1 cellular context compared by ENCODE assay signal in the genomic region with DNA sequence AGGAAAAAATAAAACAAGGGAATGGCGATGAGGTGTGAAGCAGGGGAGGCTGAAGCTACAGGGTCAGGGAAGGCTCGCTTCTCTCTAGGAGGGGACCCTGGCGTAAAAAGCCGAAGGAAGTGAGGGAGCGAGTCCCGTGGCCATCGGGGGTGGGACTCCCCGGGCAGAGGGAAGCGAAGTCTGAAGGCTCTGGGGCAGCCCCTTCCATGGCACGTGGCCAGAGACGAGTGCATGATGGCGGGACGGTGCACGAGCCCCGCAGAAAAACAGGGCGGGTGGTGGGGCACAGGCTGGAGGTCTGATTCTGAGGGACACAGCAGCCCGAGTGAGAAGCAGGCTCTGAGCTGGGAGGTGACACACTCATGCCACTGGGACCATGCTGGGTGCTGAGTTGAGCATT.
TF ChIP-seq lines count a peak whose summit lies in the region.

No MANE protein-coding gene starts in this region.

TF ChIP-seq in WTC11, 78 proteins besides CTCF, POLR2A, EP300 and RAD21:
- TF ChIP-seq E2F5 (CRISPR knock-in tag; IDR thresholded peaks at IDR 0.05) (no peak), STAT6 (CRISPR knock-in tag; conservative IDR thresholded peaks at IDR 0.05; ENCODE audit: low read depth) (no peak), EMX1 (CRISPR knock-in tag; IDR thresholded peaks at IDR 0.05) (no peak), ETV6 (CRISPR knock-in tag; IDR thresholded peaks at IDR 0.05) (no peak), GRHL2 (CRISPR knock-in tag; IDR thresholded peaks at IDR 0.05; ENCODE audit: insufficient replicate concordance, severe bottlenecking) (no peak), USF2 (CRISPR knock-in tag; IDR thresholded peaks at IDR 0.05) (no peak), ZNF138 (CRISPR knock-in tag; conservative IDR thresholded peaks at IDR 0.05) (no peak), TEAD4 (CRISPR knock-in tag; IDR thresholded peaks at IDR 0.05) (no peak), FOXP1 (CRISPR knock-in tag; IDR thresholded peaks at IDR 0.05; ENCODE audit: borderline replicate concordance) (no peak), ZNF317 (CRISPR knock-in tag; IDR thresholded peaks at IDR 0.05; ENCODE audit: borderline replicate concordance, low read depth) (no peak)
- TF ChIP-seq, protein P1, sequence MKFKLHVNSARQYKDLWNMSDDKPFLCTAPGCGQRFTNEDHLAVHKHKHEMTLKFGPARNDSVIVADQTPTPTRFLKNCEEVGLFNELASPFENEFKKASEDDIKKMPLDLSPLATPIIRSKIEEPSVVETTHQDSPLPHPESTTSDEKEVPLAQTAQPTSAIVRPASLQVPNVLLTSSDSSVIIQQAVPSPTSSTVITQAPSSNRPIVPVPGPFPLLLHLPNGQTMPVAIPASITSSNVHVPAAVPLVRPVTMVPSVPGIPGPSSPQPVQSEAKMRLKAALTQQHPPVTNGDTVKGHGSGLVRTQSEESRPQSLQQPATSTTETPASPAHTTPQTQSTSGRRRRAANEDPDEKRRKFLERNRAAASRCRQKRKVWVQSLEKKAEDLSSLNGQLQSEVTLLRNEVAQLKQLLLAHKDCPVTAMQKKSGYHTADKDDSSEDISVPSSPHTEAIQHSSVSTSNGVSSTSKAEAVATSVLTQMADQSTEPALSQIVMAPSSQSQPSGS (CRISPR knock-in tag; IDR thresholded peaks at IDR 0.05; ENCODE audit: borderline replicate concordance, low read depth), result no peak
TF ChIP-seq in WTC11: peak in this region for 0.
